ENCODE assay signal across 8 cellular contexts in the genomic region with DNA sequence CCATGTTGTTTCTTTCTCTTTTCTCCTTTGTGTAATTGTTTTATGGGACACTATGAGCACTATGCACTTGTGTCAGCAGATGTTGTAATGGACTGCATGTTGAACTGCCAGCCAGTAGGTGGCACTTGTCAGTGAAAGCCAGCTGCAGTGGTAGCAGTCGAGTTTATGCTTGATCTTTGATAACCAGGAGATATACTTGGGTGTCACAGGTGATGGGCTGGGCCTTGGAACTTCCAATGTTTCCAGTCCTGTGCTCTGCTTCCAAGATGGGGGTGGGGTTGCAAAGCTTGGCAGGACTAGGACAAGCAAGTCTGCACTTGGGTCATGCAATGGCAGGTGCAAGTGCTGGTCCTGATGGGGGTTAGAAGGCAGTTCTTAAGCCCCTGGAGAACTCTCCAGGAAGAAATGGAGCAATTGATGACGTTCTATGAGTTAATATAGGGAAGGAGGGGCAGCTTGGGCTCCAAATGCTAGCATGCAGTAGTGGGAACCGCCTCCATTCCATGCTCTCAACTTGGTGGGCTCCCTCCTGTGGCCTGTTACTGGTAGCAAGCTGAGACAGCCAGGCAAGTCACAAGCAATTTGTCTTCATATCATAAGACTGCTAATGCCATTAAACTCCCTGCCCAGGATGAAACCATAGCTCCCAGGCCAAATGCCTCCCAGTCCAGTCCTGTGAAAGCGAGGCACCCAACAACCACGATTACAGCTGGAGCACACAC. TPM values are rescaled to one million over a fixed set of nuclear protein-coding genes. Genes with fewer than 3 reads are reported as not detected.
DNase-seq lines count a peak whose midpoint lies in the region; ATAC-seq, FAIRE-seq and TF ChIP-seq lines count a peak whose summit lies in the region.

No MANE protein-coding gene starts in this region.

- ATAC-seq in GM18517 (IDR thresholded peaks at IDR 0.05; ENCODE audit: unreplicated experiment) (peak; percentile 98), HG02884 (IDR thresholded peaks at IDR 0.05; ENCODE audit: unreplicated experiment) (peak; percentile 95), thoracic aorta (ENCODE audit: insufficient number of reproducible peaks, low FRiP score, low read depth) (no peak)

- H3K9me1 ChIP-seq in keratinocyte (ENCODE audit: control insufficient read depth, extremely low read depth, insufficient read depth, low read length), result no peaks in the 10 kb centered on the region

- peak overlapping the region; percentile 48; the same call in 1 of the 2 replicates for H2AFZ ChIP-seq in OCI-LY3 (ENCODE audit: low read depth, low read length)
- H2AFZ ChIP-seq in keratinocyte (ENCODE audit: control insufficient read depth, low read length), result no peak overlapping the region

- FAIRE-seq in keratinocyte (lab: Jason Lieb, UNC), result no peak

- H3K9me3 ChIP-seq in OCI-LY3 (ENCODE audit: insufficient read depth, low read length) (no peaks in the 10 kb centered on the region; the same call in 1 of the 2 replicates), adrenal gland (replicated peaks in 1 of 3) (no peaks in the 10 kb centered on the region), keratinocyte (ENCODE audit: control insufficient read depth, low read depth, low read length) (no peaks in the 10 kb centered on the region), thoracic aorta (no peaks in the 10 kb centered on the region), vagina (no peaks in the 10 kb centered on the region)

- peak; percentile 11 for DNase-seq in Ammon's horn (ENCODE audit: low spot score)
- DNase-seq in adrenal gland, result peak; percentile 21 to 59 (median 37)
- no peak for DNase-seq in keratinocyte (ENCODE audit: low read depth, low spot score)
- no peak for DNase-seq in thoracic aorta (ENCODE audit: low spot score)
- DNase-seq in vagina (ENCODE audit: extremely low spot score in 2 of 2), result no peak

- no peak overlapping the region for H3K27ac ChIP-seq in OCI-LY3 (ENCODE audit: low read length)
- no peak overlapping the region for H3K27ac ChIP-seq in adrenal gland
- no peak overlapping the region for H3K27ac ChIP-seq in keratinocyte (ENCODE audit: control insufficient read depth, insufficient read depth, low read length)
- no peak overlapping the region for H3K27ac ChIP-seq in thoracic aorta
- H3K27ac ChIP-seq in vagina, result no peak overlapping the region

- H3K4me2 ChIP-seq in OCI-LY3 (ENCODE audit: low read length) (peak overlapping the region; percentile 33), keratinocyte (ENCODE audit: control insufficient read depth, extremely low read depth, insufficient read depth, low read depth, low read length) (no peak overlapping the region)

- dilution Hi-C loops in keratinocyte (cut with MboI; ENCODE audit: extremely low pct_ligation_motif_present, low sequenced_read_pairs), result no loop called here

- WGBS in adrenal gland, 4 donors, result 42 to 60% (median 58%) methylated on average over 3 to 5 of the region's 5 CpGs

- H3K36me3 ChIP-seq in OCI-LY3 (replicated peaks; ENCODE audit: low read depth, low read length) (no peaks in the 10 kb centered on the region), adrenal gland (replicated peaks in 1 of 2) (no peaks in the 10 kb centered on the region), keratinocyte (ENCODE audit: control insufficient read depth in 2 of 2, extremely low read depth in 1 of 2, insufficient read depth in 2 of 2, low read length in 2 of 2) (no peaks in the 10 kb centered on the region), thoracic aorta (no peaks in the 10 kb centered on the region), vagina (no peaks in the 10 kb centered on the region)

- H4K20me1 ChIP-seq in OCI-LY3 (ENCODE audit: insufficient read depth, low read length) (no peaks in the 10 kb centered on the region), keratinocyte (ENCODE audit: control insufficient read depth, extremely low read depth, insufficient read depth, low read length) (no peaks in the 10 kb centered on the region)

- no peak overlapping the region for H3K4me3 ChIP-seq in OCI-LY3 (ENCODE audit: low read length)
- H3K4me3 ChIP-seq in adrenal gland, result no peak overlapping the region
- H3K4me3 ChIP-seq in keratinocyte (ENCODE audit: control insufficient read depth in 2 of 3, extremely low read depth in 1 of 3, insufficient read depth in 2 of 3, low read depth in 1 of 3, low read length in 3 of 3), result no peak overlapping the region
- no peak overlapping the region for H3K4me3 ChIP-seq in thoracic aorta
- no peak overlapping the region for H3K4me3 ChIP-seq in vagina

- no peak overlapping the region for H3K9ac ChIP-seq in OCI-LY3 (ENCODE audit: low read length)
- no peak overlapping the region for H3K9ac ChIP-seq in keratinocyte (ENCODE audit: control insufficient read depth, extremely low read depth, insufficient read depth, low read length)

- no peak for TF ChIP-seq POLR2A in adrenal gland (IDR thresholded peaks at IDR 0.05)
- TF ChIP-seq POLR2A in vagina (IDR thresholded peaks at IDR 0.05), result no peak

- no peaks in the 10 kb centered on the region for H3K4me1 ChIP-seq in OCI-LY3 (ENCODE audit: low read length)
- H3K4me1 ChIP-seq in adrenal gland (replicated peaks in 1 of 2), result no peaks in the 10 kb centered on the region
- no peaks in the 10 kb centered on the region for H3K4me1 ChIP-seq in keratinocyte (ENCODE audit: control insufficient read depth, extremely low read depth, insufficient read depth, low read length)
- no peaks in the 10 kb centered on the region for H3K4me1 ChIP-seq in thoracic aorta (ENCODE audit: control insufficient read depth in 1 of 2, low read depth in 2 of 2)
- no peaks in the 10 kb centered on the region for H3K4me1 ChIP-seq in vagina

- H3K27me3 ChIP-seq in OCI-LY3 (ENCODE audit: low read depth, low read length), result no peaks in the 10 kb centered on the region
- no peaks in the 10 kb centered on the region for H3K27me3 ChIP-seq in adrenal gland
- H3K27me3 ChIP-seq in keratinocyte (ENCODE audit: control insufficient read depth, extremely low read depth, insufficient read depth, low read length), result no peaks in the 10 kb centered on the region
- no peaks in the 10 kb centered on the region for H3K27me3 ChIP-seq in thoracic aorta (replicated peaks; ENCODE audit: insufficient read depth)
- H3K27me3 ChIP-seq in vagina, result no peaks in the 10 kb centered on the region

- H3K79me2 ChIP-seq in OCI-LY3 (ENCODE audit: low read length), result no peaks in the 10 kb centered on the region
- H3K79me2 ChIP-seq in keratinocyte (ENCODE audit: control insufficient read depth, insufficient read depth, low read length), result no peaks in the 10 kb centered on the region

- TF ChIP-seq CTCF in OCI-LY3 (IDR thresholded peaks at IDR 0.05; ENCODE audit: low read depth, low read length) (peak; percentile 85), adrenal gland (IDR thresholded peaks at IDR 0.05) (peak; percentile 38 to 66 (median 64)), keratinocyte (optimal IDR thresholded peaks at IDR 0.05 in 1 of 3, IDR thresholded peaks at IDR 0.05 in 1 of 3, conservative IDR thresholded peaks at IDR 0.05 in 1 of 3; ENCODE audit: extremely low read depth in 1 of 3, insufficient read depth in 2 of 3, low read length in 3 of 3) (peak; percentile 54 to 78 (median 73)), thoracic aorta (IDR thresholded peaks at IDR 0.05) (peak; percentile 4), vagina (IDR thresholded peaks at IDR 0.05) (peak in 1 of 3 experiments; percentile 31)

- intact Hi-C loops in adrenal gland (cut with DNase I) (loop anchor here in 1 of 2 donors (5.0 kb wide), 1 partner anchor 341 kb away; no protein-coding TSS in a partner anchor), vagina (cut with DNase I) (no loop called here)

RNA-seq across cellular contexts. Expression of gene HTR1F, which starts 21.0 kb away (rescaled TPM):
- total RNA-seq in adrenal gland (under 1 TPM in 3 of 8 donors, not detected in 5; 0.08 to 0.49 (median 0.27) TPM), thoracic aorta (under 1 TPM; 0.14 TPM), vagina (not detected)
- polyA plus RNA-seq in adrenal gland (under 1 TPM in 2 of 3 donors, not detected in 1; 0.32 to 0.64 TPM), keratinocyte (not detected in 3 replicates)
- not detected for polyA plus RNA-seq in keratinocyte (2011; ENCODE audit: low read depth)
- polyA plus RNA-seq in keratinocyte (2011; cell fraction: cytosol; rRNA removed), result not detected in 2 replicates
- not detected in 2 replicates for polyA plus RNA-seq in keratinocyte (2011; cell fraction: nucleus; rRNA removed)
- polyA plus RNA-seq in keratinocyte (2012; ENCODE audit: low replicate concordance), result not detected in 2 replicates
- not detected in 3 replicates for polyA minus RNA-seq in keratinocyte
- polyA minus RNA-seq in keratinocyte (2011; cell fraction: cytosol; rRNA and poly(A)+ RNA removed), result not detected
- not detected in 2 replicates for polyA minus RNA-seq in keratinocyte (2011; cell fraction: nucleus; rRNA and poly(A)+ RNA removed)

Comparison
In these comparisons a context has a peak if more than half of its experiments do, and no peak if none do; other contexts are left out.
1. DNase-seq: peak in Ammon's horn (single experiment) and adrenal gland (7 of 7); none in keratinocyte (single experiment), thoracic aorta (single experiment) and vagina (0 of 2).